ENCODE assay signal across 22 cellular contexts in the genomic region with DNA sequence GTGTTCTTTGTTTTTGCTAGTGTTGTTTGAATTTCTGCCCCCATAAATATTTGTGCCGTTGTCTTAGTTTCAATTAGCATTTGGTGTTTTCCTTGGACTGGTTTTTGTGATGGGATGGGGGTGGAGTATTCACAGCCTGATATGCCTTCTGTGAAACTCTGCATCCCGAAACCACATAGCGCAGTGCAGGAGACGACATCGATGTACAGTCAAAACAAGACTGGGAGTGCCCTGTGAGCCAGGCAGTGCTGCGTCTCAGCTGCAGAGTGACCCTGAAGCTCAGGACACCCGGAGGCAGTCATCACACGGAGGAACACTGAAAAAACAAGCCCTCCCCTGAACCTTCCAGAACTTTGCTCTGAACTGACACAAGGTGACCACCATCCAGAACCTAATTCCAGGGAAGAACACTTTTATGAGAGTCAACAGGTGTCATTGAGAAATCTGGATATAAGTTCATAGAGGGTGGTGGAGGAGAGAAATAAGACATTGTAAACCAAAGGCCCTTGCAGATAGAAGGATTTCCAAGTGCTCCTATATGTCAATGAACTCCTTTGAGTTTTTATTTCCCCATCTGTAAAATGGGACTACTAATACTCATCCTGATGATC.
"Had no signal": no experiment of that assay in that cellular context is flagged by ENCODE, and none has a peak within 500 bp of the region (broad histone marks: within the 10 kb centered on the region; RNA-seq: fewer than 3 reads in every experiment).

No MANE protein-coding gene starts in this region.

- H2AFZ ChIP-seq: parathyroid adenoma had no signal

- H3K27me3 ChIP-seq: colonic mucosa, spleen, testis, transverse colon had no signal

- ATAC-seq: activated CD4-positive, alpha-beta T cell treated with anti-CD3 and anti-CD28 coated beads for 36 hours; activated T-cell treated with anti-CD3 and anti-CD28 coated beads, Interleukin-2, amount 50 U/mL, for 72 hours; effector memory CD8-positive, alpha-beta T cell; heart right ventricle; naive thymus-derived CD4-positive, alpha-beta T cell; psoas muscle; stimulated activated naive CD8-positive, alpha-beta T cell treated with anti-CD3 and anti-CD28 coated beads, Interleukin-15, Interleukin-2, amounts not matched to agents 100 U/mL and 50 U/mL, for 24 hours had no signal

- H3K9ac ChIP-seq: parathyroid adenoma had no signal

- H3K36me3 ChIP-seq: colonic mucosa, heart right ventricle, spleen, transverse colon had no signal

- DNase-seq: activated CD4-positive, alpha-beta T cell treated with anti-CD3 and anti-CD28 coated beads for 36 hours; activated CD4-positive, CD25-positive, alpha-beta regulatory T cell; activated naive CD4-positive, alpha-beta T cell; activated T-cell treated with anti-CD3 and anti-CD28 coated beads for 4 hours; activated T-cell treated with anti-CD3 and anti-CD28 coated beads, Interleukin-2, amount 50 U/mL, for 72 hours; anterior cingulate cortex; colonic mucosa; dorsolateral prefrontal cortex; effector memory CD8-positive, alpha-beta T cell; foreskin melanocyte; heart right ventricle; midbrain; naive thymus-derived CD4-positive, alpha-beta T cell; nucleus accumbens; psoas muscle; spleen; stimulated activated naive CD8-positive, alpha-beta T cell treated with anti-CD3 and anti-CD28 coated beads, Interleukin-15, Interleukin-2, amounts not matched to agents 100 U/mL and 50 U/mL, for 24 hours; testis; transverse colon had no signal

- H3K4me1 ChIP-seq: colonic mucosa, parathyroid adenoma, psoas muscle, testis, transverse colon had no signal

- H3K27ac ChIP-seq: colonic mucosa, dorsolateral prefrontal cortex, heart right ventricle, parathyroid adenoma, psoas muscle, spleen, testis, transverse colon had no signal

- H3K9me3 ChIP-seq: colonic mucosa, heart right ventricle, psoas muscle, spleen, testis, transverse colon had no signal

- H3K79me2 ChIP-seq: parathyroid adenoma had no signal

- H3K4me3 ChIP-seq: colonic mucosa, dorsolateral prefrontal cortex, heart right ventricle, psoas muscle, spleen, testis, transverse colon had no signal

- FAIRE-seq: islet of Langerhans, urothelium cell line had no signal
